ENCODE assay signal across 10 cellular contexts in the genomic region with DNA sequence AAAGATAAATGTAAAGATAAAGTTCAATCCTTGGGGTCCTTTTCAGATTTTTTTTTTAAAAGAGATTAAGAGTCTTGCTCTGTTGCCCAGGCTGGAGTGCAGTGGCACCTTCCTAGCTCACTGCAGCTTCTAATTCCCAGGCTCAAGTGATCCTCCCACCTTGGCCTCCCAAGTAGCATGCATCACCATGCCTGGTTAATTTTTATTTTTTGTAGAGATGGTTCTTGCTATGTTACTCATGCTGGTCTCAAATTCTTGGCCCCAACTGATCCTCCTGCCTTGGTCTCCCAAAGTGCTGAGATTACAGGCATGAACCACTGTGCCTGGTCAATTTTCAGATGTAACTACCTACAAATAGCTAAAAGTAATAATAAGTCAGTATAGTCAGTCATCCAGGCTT. TPM values are rescaled to one million over a fixed set of nuclear protein-coding genes. Genes with fewer than 3 reads are reported as not detected.
DNase-seq lines count a peak whose midpoint lies in the region; ATAC-seq and TF ChIP-seq lines count a peak whose summit lies in the region.
"Had no signal": no experiment of that assay in that cellular context is flagged by ENCODE, and none has a peak within 500 bp of the region (broad histone marks: within the 10 kb centered on the region; RNA-seq: fewer than 3 reads in every experiment).

No MANE protein-coding gene starts in this region.

- H2AFZ ChIP-seq in osteoblast (ENCODE audit: low read length) (no peak overlapping the region), GM23338 (no peak overlapping the region)

- H3K9me3 Mint-ChIP-seq in IgD-negative memory B cell (no peaks in the 10 kb centered on the region), GM23338 (no peaks in the 10 kb centered on the region)
- H3K9me3 Mint-ChIP-seq in dendritic cell treated with granulocyte-macrophage colony-stimulating factor and Interleukin-4, amounts not matched to agents 40 ng/mL and 50 ng/mL, for 4 days, result no peaks in the 10 kb centered on the region

- H3K79me2 ChIP-seq in osteoblast (ENCODE audit: insufficient read depth, low read length), result peaks cover 97% of the 10 kb centered on the region
- H3K79me2 ChIP-seq in GM23338 (replicated peaks; ENCODE audit: insufficient read depth), result peaks cover 98% of the 10 kb centered on the region

- no peaks in the 10 kb centered on the region for H3K9me3 ChIP-seq in osteoblast (ENCODE audit: low read depth, low read length)

- no peaks in the 10 kb centered on the region for H3F3A ChIP-seq in GM23338 (replicated peaks; ENCODE audit: low read depth)

- H3K4me3 Mint-ChIP-seq in IgD-negative memory B cell, result no peak overlapping the region
- H3K4me3 Mint-ChIP-seq in dendritic cell treated with granulocyte-macrophage colony-stimulating factor and Interleukin-4, amounts not matched to agents 40 ng/mL and 50 ng/mL, for 4 days, result peak overlapping the region; percentile 66
- H3K4me3 Mint-ChIP-seq in GM23338, result no peak overlapping the region

- H3K4me3 ChIP-seq in osteoblast (ENCODE audit: insufficient read depth, low read length), result no peak overlapping the region
- no peak overlapping the region for H3K4me3 ChIP-seq in GM23338

- peak; percentile 87 for DNase-seq in ACHN
- DNase-seq in osteoblast (ENCODE audit: insufficient read length, low spot score, missing footprints), result no peak
- DNase-seq in NCI-H1436 treated with DMSO at 0.1 percent for 48 hours (lab: John Stamatoyannopoulos, UW), result no peak
- no peak for DNase-seq in G401 (ENCODE audit: low spot score)
- DNase-seq in GM23338 (ENCODE audit: low spot score), result no peak
- no peak for DNase-seq in activated gamma-delta T cell (lab: John Stamatoyannopoulos, UW)
- DNase-seq: NCI-H69 had no signal

- peak overlapping the region; percentile 97 for H3K27ac ChIP-seq in osteoblast (ENCODE audit: low read depth, low read length)
- no peak overlapping the region for H3K27ac ChIP-seq in GM23338 (ENCODE audit: low read depth)
- H3K27ac ChIP-seq: HL-60 had no signal

- in situ Hi-C loops in ACHN (cut with HindIII; ENCODE audit: low pct_ligation_motif_present, low pct_unique_long_range_greater_than_20kb, low sequenced_read_pairs), result no loop called here
- in situ Hi-C loops in G401 (cut with HindIII; ENCODE audit: low sequenced_read_pairs), result no loop called here

- H3K27me3 Mint-ChIP-seq in IgD-negative memory B cell (no peaks in the 10 kb centered on the region), GM23338 (ENCODE audit: insufficient read depth, low read depth, poor library complexity) (peaks cover 9% of the 10 kb centered on the region)
- no peaks in the 10 kb centered on the region for H3K27me3 Mint-ChIP-seq in dendritic cell treated with granulocyte-macrophage colony-stimulating factor and Interleukin-4, amounts not matched to agents 40 ng/mL and 50 ng/mL, for 4 days

- ATAC-seq in GM23338, result no peak

- intact Hi-C loops in dendritic cell treated with granulocyte-macrophage colony-stimulating factor and Interleukin-4, amounts not matched to agents 40 ng/mL and 50 ng/mL, for 4 days (cut with micrococcal nuclease), result no loop called here

- H3K4me1 ChIP-seq in osteoblast (ENCODE audit: insufficient read depth, low read length), result peaks cover 66% of the 10 kb centered on the region
- H3K4me1 ChIP-seq in GM23338 (ENCODE audit: insufficient read depth), result peaks cover 44% of the 10 kb centered on the region

- H3K9me2 ChIP-seq in GM23338 (ENCODE audit: insufficient read depth), result no peaks in the 10 kb centered on the region; the same call in 1 of the 2 replicates

- H3K36me3 ChIP-seq in osteoblast (ENCODE audit: insufficient read depth, low read length), result peaks cover 3% of the 10 kb centered on the region
- H3K36me3 ChIP-seq in GM23338 (ENCODE audit: insufficient read depth), result no peaks in the 10 kb centered on the region

- peaks cover 54% of the 10 kb centered on the region for H4K20me1 ChIP-seq in osteoblast (ENCODE audit: insufficient read depth, low read length)
- peaks cover 49% of the 10 kb centered on the region for H4K20me1 ChIP-seq in GM23338 (replicated peaks; ENCODE audit: insufficient read depth)

- H3K4me2 ChIP-seq in osteoblast (ENCODE audit: insufficient read depth, low read length) (peak overlapping the region; percentile 76), GM23338 (no peak overlapping the region)

- H3K27ac Mint-ChIP-seq in IgD-negative memory B cell (peak overlapping the region; percentile 38 to 89 (median 88)), GM23338 (no peak overlapping the region)
- H3K27ac Mint-ChIP-seq in dendritic cell treated with granulocyte-macrophage colony-stimulating factor and Interleukin-4, amounts not matched to agents 40 ng/mL and 50 ng/mL, for 4 days, result peak overlapping the region; percentile 93

- H3K4me1 Mint-ChIP-seq in IgD-negative memory B cell, result peaks cover 57 to 74% (median 58%) of the 10 kb centered on the region in 3 donors
- peaks cover 84% of the 10 kb centered on the region for H3K4me1 Mint-ChIP-seq in dendritic cell treated with granulocyte-macrophage colony-stimulating factor and Interleukin-4, amounts not matched to agents 40 ng/mL and 50 ng/mL, for 4 days (ENCODE audit: low read depth)
- H3K4me1 Mint-ChIP-seq in GM23338, result peaks cover 56% of the 10 kb centered on the region

- H3K36me3 Mint-ChIP-seq in IgD-negative memory B cell, result no peaks in the 10 kb centered on the region
- peaks cover 52% of the 10 kb centered on the region for H3K36me3 Mint-ChIP-seq in dendritic cell treated with granulocyte-macrophage colony-stimulating factor and Interleukin-4, amounts not matched to agents 40 ng/mL and 50 ng/mL, for 4 days (ENCODE audit: low read depth)
- no peaks in the 10 kb centered on the region; the same call in 2 of the 3 replicates for H3K36me3 Mint-ChIP-seq in GM23338 (ENCODE audit: low read depth)

- TF ChIP-seq CTCF in osteoblast (IDR thresholded peaks at IDR 0.05; ENCODE audit: extremely low read depth, low read depth, low read length) (no peak), GM23338 (conservative IDR thresholded peaks at IDR 0.05; ENCODE audit: low read depth in 2 of 2) (no peak)

- H3K27me3 ChIP-seq in osteoblast (ENCODE audit: insufficient read depth, low read length) (no peaks in the 10 kb centered on the region), GM23338 (ENCODE audit: insufficient read depth) (no peaks in the 10 kb centered on the region)

TF ChIP-seq in GM23338, 12 proteins besides CTCF, POLR2A, EP300 and RAD21:
- no peak for TF ChIP-seq ZNF114 (CRISPR knock-in tag; IDR thresholded peaks at IDR 0.05)

RNA-seq across cellular contexts. Expression of a gene that starts 21.1 kb away (rescaled TPM):
- polyA plus RNA-seq in IgD-negative memory B cell (41.7 TPM), GM23338 (2016; fragmentation: Nextera tagmentation; extraction: Ambion mirVana) (37.8 and 39.1 TPM in 2 replicates)
- 84.3 and 91.9 TPM in 2 replicates for total RNA-seq in osteoblast
- 60.8 and 67.9 TPM in 2 replicates for total RNA-seq in G401 (2014; rRNA removed; shearing (Covaris generic))
- total RNA-seq in GM23338 (2014; rRNA removed; shearing (Covaris generic)), result 28.0 and 35.0 TPM in 2 replicates

RNA-seq across cellular contexts. Expression of a gene that starts 30.9 kb away (rescaled TPM):
- polyA plus RNA-seq in IgD-negative memory B cell (55.3 TPM), GM23338 (2016; fragmentation: Nextera tagmentation; extraction: Ambion mirVana) (290 and 376 TPM in 2 replicates)
- total RNA-seq in osteoblast, result 19.7 and 21.4 TPM in 2 replicates
- total RNA-seq in G401 (2014; rRNA removed; shearing (Covaris generic)), result 30.9 and 48.1 TPM in 2 replicates
- total RNA-seq in GM23338 (2014; rRNA removed; shearing (Covaris generic)), result 151 and 158 TPM in 2 replicates
